Comparison of ENCODE assay signal across 25 cellular contexts in genomic region chr4:6021831-6022606, GRCh38. TPM values are rescaled to one million over a fixed set of nuclear protein-coding genes. Genes with fewer than 3 reads are reported as not detected.
"Had no signal": no experiment of that assay in that cellular context is flagged by ENCODE, and none has a peak within 500 bp of the region (broad histone marks: within the 10 kb centered on the region; RNA-seq: fewer than 3 reads in every experiment).

No MANE protein-coding gene starts in this region.

- ATAC-seq: activated CD4-positive, alpha-beta T cell treated with anti-CD3 and anti-CD28 coated beads for 36 hours; activated T-cell treated with anti-CD3 and anti-CD28 coated beads, Interleukin-2, amount 50 U/mL, for 4 hours; heart right ventricle; left colon had no signal

- H3K9me3 Mint-ChIP-seq: activated B cell treated with CpG ODN at 0.5 μM for 24 hours; activated naive CD4-positive, alpha-beta T cell treated with anti-CD3 and anti-CD28 coated beads for 36 hours; activated naive CD8-positive, alpha-beta T cell treated with anti-CD3 and anti-CD28 coated beads, Interleukin-2, amount 10 ng/mL, durations not matched to agents 7 days and 5 days; activated T-cell treated with anti-CD3 and anti-CD28 coated beads, Interleukin-2, amount 50 U/mL, for 4 hours; stimulated activated naive CD8-positive, alpha-beta T cell treated with anti-CD3 and anti-CD28 coated beads, Interleukin-15, Interleukin-2, amounts not matched to agents 100 ng/mL and 50 ng/mL, for 24 hours; T-helper 1 cell treated with Interleukin-12 subunit alpha and Interleukin-12 subunit beta and Interleukin-4 antibody, amounts not matched to agents 30 μg/mL and 1 μg/mL, for 36 hours had no signal

- H3K4me1 Mint-ChIP-seq: activated B cell treated with CpG ODN at 0.5 μM for 24 hours; activated CD4-positive, alpha-beta T cell treated with anti-CD3 and anti-CD28 coated beads for 36 hours; activated naive CD8-positive, alpha-beta T cell treated with anti-CD3 and anti-CD28 coated beads, Interleukin-2, amount 10 ng/mL, durations not matched to agents 7 days and 5 days had no signal

- H3K27ac Mint-ChIP-seq: activated B cell treated with CpG ODN at 0.5 μM for 24 hours; activated CD4-positive, alpha-beta T cell treated with anti-CD3 and anti-CD28 coated beads for 36 hours; activated naive CD4-positive, alpha-beta T cell treated with anti-CD3 and anti-CD28 coated beads for 36 hours; activated naive CD8-positive, alpha-beta T cell treated with anti-CD3 and anti-CD28 coated beads, Interleukin-2, amount 10 ng/mL, durations not matched to agents 7 days and 5 days; stimulated activated naive CD8-positive, alpha-beta T cell treated with anti-CD3 and anti-CD28 coated beads, Interleukin-15, Interleukin-2, amounts not matched to agents 100 ng/mL and 50 ng/mL, for 24 hours; T-helper 1 cell treated with Interleukin-12 subunit alpha and Interleukin-12 subunit beta and Interleukin-4 antibody, amounts not matched to agents 30 μg/mL and 1 μg/mL, for 36 hours had no signal

- H3K4me1 ChIP-seq: heart right ventricle, sigmoid colon, tibial nerve had no signal

- DNase-seq: activated B cell treated with CpG ODN at 0.5 μM for 24 hours; activated CD4-positive, alpha-beta T cell treated with anti-CD3 and anti-CD28 coated beads for 36 hours; activated CD4-positive, alpha-beta T cell treated with anti-CD3 and anti-CD28 coated beads, Interleukin-2, amount 50 U/mL, for 4 hours; activated CD8-positive, alpha-beta memory T cell treated with anti-CD3 and anti-CD28 coated beads for 24 hours; activated CD8-positive, alpha-beta memory T cell treated with anti-CD3 and anti-CD28 coated beads, Interleukin-2, amount 50 U/mL, for 4 hours; activated naive CD4-positive, alpha-beta T cell treated with anti-CD3 and anti-CD28 coated beads for 36 hours; activated naive CD8-positive, alpha-beta T cell treated with anti-CD3 and anti-CD28 coated beads, Interleukin-2, amount 10 ng/mL, durations not matched to agents 7 days and 5 days; activated T-cell treated with anti-CD3 and anti-CD28 coated beads, Interleukin-2, amount 50 U/mL, for 4 hours; amniotic stem cell; cerebellar nuclear complex; cortex of kidney; heart right ventricle; islet precursor cell; left colon; mesenchymal stem cell; sigmoid colon; stimulated activated CD4-positive, alpha-beta T cell treated with anti-CD3 and anti-CD28 coated beads, Interleukin-4, amount 100 ng/mL, for 1 hour had no signal

- H3K4me3 ChIP-seq: heart right ventricle, sigmoid colon, tibial nerve had no signal

- H3K27ac ChIP-seq: epithelial cell of prostate, heart right ventricle, sigmoid colon, tibial nerve had no signal

- H3K4me3 Mint-ChIP-seq: activated B cell treated with CpG ODN at 0.5 μM for 24 hours; activated CD4-positive, alpha-beta T cell treated with anti-CD3 and anti-CD28 coated beads for 36 hours; activated naive CD4-positive, alpha-beta T cell treated with anti-CD3 and anti-CD28 coated beads for 36 hours; activated naive CD8-positive, alpha-beta T cell treated with anti-CD3 and anti-CD28 coated beads, Interleukin-2, amount 10 ng/mL, durations not matched to agents 7 days and 5 days; activated T-cell treated with anti-CD3 and anti-CD28 coated beads, Interleukin-2, amount 50 U/mL, for 4 hours; stimulated activated naive CD8-positive, alpha-beta T cell treated with anti-CD3 and anti-CD28 coated beads, Interleukin-15, Interleukin-2, amounts not matched to agents 100 ng/mL and 50 ng/mL, for 24 hours; T-helper 1 cell treated with Interleukin-12 subunit alpha and Interleukin-12 subunit beta and Interleukin-4 antibody, amounts not matched to agents 30 μg/mL and 1 μg/mL, for 36 hours had no signal

- H3K9me3 ChIP-seq: heart right ventricle, sigmoid colon, tibial nerve had no signal

- H3K36me3 ChIP-seq: heart right ventricle, sigmoid colon, tibial nerve had no signal

- H3K36me3 Mint-ChIP-seq: activated naive CD8-positive, alpha-beta T cell treated with anti-CD3 and anti-CD28 coated beads, Interleukin-2, amount 10 ng/mL, durations not matched to agents 7 days and 5 days had no signal

- H3K27me3 Mint-ChIP-seq: activated naive CD8-positive, alpha-beta T cell treated with anti-CD3 and anti-CD28 coated beads, Interleukin-2, amount 10 ng/mL, durations not matched to agents 7 days and 5 days had no signal

- FAIRE-seq: bronchial epithelial cell had no signal

RNA-seq across cellular contexts. Expression of gene C4orf50, which starts 3.8 kb away (rescaled TPM):
- total RNA-seq: activated B cell treated with CpG ODN at 0.5 μM for 24 hours; activated naive CD4-positive, alpha-beta T cell treated with anti-CD3 and anti-CD28 coated beads for 36 hours; bronchial epithelial cell; fibroblast of villous mesenchyme; lower leg skin; renal cortical epithelial cell had no signal
- polyA plus RNA-seq: heart right ventricle had no signal
